14 cellular contexts compared by ENCODE assay signal in the genomic region with DNA sequence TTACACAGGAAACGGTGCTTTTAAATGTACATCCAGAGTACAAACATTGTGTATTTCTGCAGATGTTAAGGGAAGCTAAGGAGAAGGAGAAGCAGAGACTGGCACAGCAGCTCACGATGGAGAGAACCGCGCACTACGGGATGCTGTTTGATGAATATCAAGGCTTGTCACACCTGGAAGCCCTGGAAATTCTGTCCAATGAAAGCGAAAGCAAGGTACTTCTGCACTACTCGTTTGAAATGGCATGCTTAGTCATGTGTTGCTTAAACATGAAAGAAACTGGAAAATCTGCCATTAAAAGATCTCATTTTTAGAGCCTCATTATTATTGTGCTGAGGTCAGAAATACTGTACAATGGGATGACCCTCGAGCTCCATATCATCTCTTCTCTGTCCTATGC. TPM values are rescaled to one million over a fixed set of nuclear protein-coding genes. Genes with fewer than 3 reads are reported as not detected.
DNase-seq lines count a peak whose midpoint lies in the region; ATAC-seq and TF ChIP-seq lines count a peak whose summit lies in the region.
"Had no signal": no experiment of that assay in that cellular context is flagged by ENCODE, and none has a peak within 500 bp of the region (broad histone marks: within the 10 kb centered on the region; RNA-seq: fewer than 3 reads in every experiment).

No MANE protein-coding gene starts in this region.

- peaks cover 12% of the 10 kb centered on the region for H3K4me1 Mint-ChIP-seq in activated CD4-positive, alpha-beta T cell treated with anti-CD3 and anti-CD28 coated beads, Interleukin-2, amount 10 ng/mL, durations not matched to agents 24 days and 14 days
- peaks cover 24% of the 10 kb centered on the region for H3K4me1 Mint-ChIP-seq in nephron progenitor cell
- H3K4me1 Mint-ChIP-seq: mesothelial cell of epicardium had no signal

- peak overlapping the region; percentile 83 for H3K27ac Mint-ChIP-seq in activated CD4-positive, alpha-beta T cell treated with anti-CD3 and anti-CD28 coated beads, Interleukin-2, amount 10 ng/mL, durations not matched to agents 24 days and 14 days
- H3K27ac Mint-ChIP-seq in nephron progenitor cell: peak overlapping the region; percentile 81
- H3K27ac Mint-ChIP-seq: mesothelial cell of epicardium had no signal

- H3K27me3 Mint-ChIP-seq in activated CD4-positive, alpha-beta T cell treated with anti-CD3 and anti-CD28 coated beads, Interleukin-2, amount 10 ng/mL, durations not matched to agents 24 days and 14 days: no peaks in the 10 kb centered on the region
- peaks cover 5% of the 10 kb centered on the region for H3K27me3 Mint-ChIP-seq in nephron progenitor cell (ENCODE audit: low read depth, poor library complexity)
- H3K27me3 Mint-ChIP-seq: activated naive CD4-positive, alpha-beta T cell treated with anti-CD3 and anti-CD28 coated beads, Interleukin-2, amount 50 U/mL, for 24 hours had no signal

- H3K9me3 Mint-ChIP-seq in activated CD4-positive, alpha-beta T cell treated with anti-CD3 and anti-CD28 coated beads, Interleukin-2, amount 10 ng/mL, durations not matched to agents 24 days and 14 days: peaks cover 5% of the 10 kb centered on the region
- H3K9me3 Mint-ChIP-seq in nephron progenitor cell: no peaks in the 10 kb centered on the region
- H3K9me3 Mint-ChIP-seq: activated naive CD4-positive, alpha-beta T cell treated with anti-CD3 and anti-CD28 coated beads, Interleukin-2, amount 50 U/mL, for 24 hours had no signal

- no peak for TF ChIP-seq CTCF in VCaP (conservative IDR thresholded peaks at IDR 0.05)
- TF ChIP-seq CTCF in nephron progenitor cell (IDR thresholded peaks at IDR 0.05): no peak

- intact Hi-C loops in activated CD4-positive, alpha-beta T cell treated with anti-CD3 and anti-CD28 coated beads, Interleukin-2, amount 10 ng/mL, durations not matched to agents 24 days and 14 days (cut with micrococcal nuclease): loop anchor here (5.0 kb wide), 1 partner anchor 32 kb away; no protein-coding TSS in a partner anchor
- intact Hi-C loops in sciatic nerve (cut with DNase I): no loop called here

- peak; percentile 73 for DNase-seq in activated CD4-positive, alpha-beta T cell treated with anti-CD3 and anti-CD28 coated beads, Interleukin-2, amount 10 ng/mL, durations not matched to agents 24 days and 14 days
- no peak for DNase-seq in activated CD4-positive, alpha-beta T cell treated with anti-CD3 and anti-CD28 coated beads for 1 hour
- no peak for DNase-seq in nephron progenitor cell
- DNase-seq in sciatic nerve (ENCODE audit: low spot score): no peak
- DNase-seq in amygdala (lab: John Stamatoyannopoulos, UW): no peak
- DNase-seq: Calu3, NCI-H2081 treated with DMSO at 0.1 percent for 48 hours, testis had no signal

- ATAC-seq in GM21786 (IDR thresholded peaks at IDR 0.05; ENCODE audit: unreplicated experiment) (peak; percentile 43), sciatic nerve (no peak), GM21447 (IDR thresholded peaks at IDR 0.05; ENCODE audit: unreplicated experiment) (no peak)
- ATAC-seq: HCT116 had no signal

- H3K27ac ChIP-seq in VCaP: peak overlapping the region; percentile 36; the same call in 1 of the 2 replicates
- H3K27ac ChIP-seq: testis had no signal

- H3K36me3 Mint-ChIP-seq in activated CD4-positive, alpha-beta T cell treated with anti-CD3 and anti-CD28 coated beads, Interleukin-2, amount 10 ng/mL, durations not matched to agents 24 days and 14 days (ENCODE audit: low read depth): no peaks in the 10 kb centered on the region
- H3K36me3 Mint-ChIP-seq in nephron progenitor cell (ENCODE audit: low read depth): peaks cover 46% of the 10 kb centered on the region
- H3K36me3 Mint-ChIP-seq: activated naive CD4-positive, alpha-beta T cell treated with anti-CD3 and anti-CD28 coated beads, Interleukin-2, amount 50 U/mL, for 24 hours had no signal

- H3K4me3 Mint-ChIP-seq in activated CD4-positive, alpha-beta T cell treated with anti-CD3 and anti-CD28 coated beads, Interleukin-2, amount 10 ng/mL, durations not matched to agents 24 days and 14 days: peak overlapping the region; percentile 56
- no peak overlapping the region for H3K4me3 Mint-ChIP-seq in nephron progenitor cell
- H3K4me3 Mint-ChIP-seq: activated naive CD4-positive, alpha-beta T cell treated with anti-CD3 and anti-CD28 coated beads, Interleukin-2, amount 50 U/mL, for 24 hours; mesothelial cell of epicardium had no signal

RNA-seq across cellular contexts. Expression of a gene that starts 47.3 kb away (rescaled TPM):
- total RNA-seq in activated CD4-positive, alpha-beta T cell treated with anti-CD3 and anti-CD28 coated beads, Interleukin-2, amount 10 ng/mL, durations not matched to agents 24 days and 14 days: 0.23 and 0.66 TPM in 2 replicates
- total RNA-seq in sciatic nerve: 92.9 TPM

RNA-seq across cellular contexts. Expression of a gene that starts 58.2 kb away (rescaled TPM):
- 0.88 and 1.1 TPM in 2 replicates for total RNA-seq in activated CD4-positive, alpha-beta T cell treated with anti-CD3 and anti-CD28 coated beads, Interleukin-2, amount 10 ng/mL, durations not matched to agents 24 days and 14 days
- 8.2 TPM for total RNA-seq in sciatic nerve

Comparison
In these comparisons a context has a peak if more than half of its experiments do, and no peak if none do; other contexts are left out.
1. RNA of a gene that starts 47.3 kb away (total RNA-seq): 92.9 TPM in sciatic nerve (single experiment); 0.23 to 0.66 TPM in activated CD4-positive, alpha-beta T cell treated with anti-CD3 and anti-CD28 coated beads, Interleukin-2, amount 10 ng/mL, durations not matched to agents 24 days and 14 days; every median in the first group is over 10 times any median in the second.